Comparison of ENCODE assay signal across 17 cellular contexts in genomic region chr5:64532212-64532611, GRCh38. TPM values are rescaled to one million over a fixed set of nuclear protein-coding genes. Genes with fewer than 3 reads are reported as not detected.
DNase-seq lines count a peak whose midpoint lies in the region; ATAC-seq and TF ChIP-seq lines count a peak whose summit lies in the region.
"Had no signal": no experiment of that assay in that cellular context is flagged by ENCODE, and none has a peak within 500 bp of the region (broad histone marks: within the 10 kb centered on the region; RNA-seq: fewer than 3 reads in every experiment).

No MANE protein-coding gene starts in this region.

- no peak overlapping the region; the same call in 1 of the 2 replicates for H3K4me2 ChIP-seq in GM23338
- H3K4me2 ChIP-seq in PC-9, result no peak overlapping the region
- H3K4me2 ChIP-seq in mammary epithelial cell (ENCODE audit: insufficient read depth, low read depth, low read length), result no peak overlapping the region

- TF ChIP-seq CTCF in GM23338 (conservative IDR thresholded peaks at IDR 0.05; ENCODE audit: low read depth in 2 of 2) (no peak), PC-9 (conservative IDR thresholded peaks at IDR 0.05) (no peak), mammary epithelial cell (conservative IDR thresholded peaks at IDR 0.05 in 1 of 2, IDR thresholded peaks at IDR 0.05 in 1 of 2; ENCODE audit: extremely low read depth in 1 of 2, insufficient read depth in 1 of 2, low read depth in 1 of 2, low read length in 2 of 2) (no peak), testis (IDR thresholded peaks at IDR 0.05) (no peak)

- POLR2A ChIA-PET in PC-9 (lab: Charles Lee; ENCODE audit: unreplicated experiment), result no interaction called here

- in situ Hi-C loops in mammary epithelial cell (cut with MboI; ENCODE audit: low sequenced_read_pairs in 2 of 2), result no loop called here

- H3K4me1 Mint-ChIP-seq in GM23338, result peaks cover 8% of the 10 kb centered on the region

- no peaks in the 10 kb centered on the region for H3K9me3 Mint-ChIP-seq in GM23338

- H3K79me2 ChIP-seq in GM23338 (replicated peaks; ENCODE audit: insufficient read depth) (no peaks in the 10 kb centered on the region), PC-9 (ENCODE audit: low read depth) (no peaks in the 10 kb centered on the region), mammary epithelial cell (ENCODE audit: insufficient read depth, low read length) (no peaks in the 10 kb centered on the region)

- no peaks in the 10 kb centered on the region for H3K27me3 Mint-ChIP-seq in GM23338 (ENCODE audit: insufficient read depth, low read depth, poor library complexity)

- peak; percentile 71 for DNase-seq in DMS153 (lab: John Stamatoyannopoulos, UW)
- no peak for DNase-seq in GM23338 (ENCODE audit: low spot score)
- peak; percentile 49 for DNase-seq in NCI-H2029 treated with DMSO at 0.1 percent for 48 hours (lab: John Stamatoyannopoulos, UW)
- DNase-seq in PC-9, result no peak
- no peak for DNase-seq in mammary epithelial cell
- no peak for DNase-seq in testis
- DNase-seq in HK-2 (ENCODE audit: unreplicated experiment), result no peak
- DNase-seq in SJCRH30, result no peak
- DNase-seq: C1 segment of cervical spinal cord, DMS79 treated with DMSO at 0.1 percent for 48 hours, IMR-90, MV-4-11, NCI-H1694, NCI-H524 treated with DMSO at 0.1 percent for 48 hours, SHP77 had no signal

- no peaks in the 10 kb centered on the region for H3K27me3 ChIP-seq in GM23338 (ENCODE audit: insufficient read depth)
- no peaks in the 10 kb centered on the region; the same call in none of the 2 replicates for H3K27me3 ChIP-seq in PC-9 (ENCODE audit: insufficient read depth, low read depth)
- no peaks in the 10 kb centered on the region for H3K27me3 ChIP-seq in mammary epithelial cell (ENCODE audit: insufficient read depth, low read length)
- H3K27me3 ChIP-seq in testis, result no peaks in the 10 kb centered on the region
- 0 out of 2 replicates have a peak, but pooled peaks cover 2% of the 10 kb centered on the region for H3K27me3 ChIP-seq in SJCRH30

- dilution Hi-C loops in mammary epithelial cell (cut with HindIII; ENCODE audit: low sequenced_read_pairs), result no loop called here

- CTCF ChIA-PET in PC-9 (lab: Charles Lee), result no interaction called here
- CTCF ChIA-PET in mammary epithelial cell (lab: Charles Lee; ENCODE audit: low non-redundant PET), result no interaction called here

- H3K27ac Mint-ChIP-seq in GM23338, result no peak overlapping the region

- intact Hi-C loops in PC-9 (cut with micrococcal nuclease; ENCODE audit: unreplicated experiment), result loop anchor here (5.0 kb wide), 1 partner anchor 1675 kb away; no protein-coding TSS in a partner anchor
- intact Hi-C loops in mammary epithelial cell (cut with micrococcal nuclease), result no loop called here
- intact Hi-C loops in testis (cut with DNase I; ENCODE audit: low total_unique reads), result no loop called here

- no peak overlapping the region for H3K9ac ChIP-seq in mammary epithelial cell (ENCODE audit: insufficient read depth, low read length)

- H3K4me1 ChIP-seq in GM23338 (ENCODE audit: insufficient read depth) (peaks cover 18% of the 10 kb centered on the region), PC-9 (replicated peaks; ENCODE audit: insufficient read depth) (no peaks in the 10 kb centered on the region), mammary epithelial cell (ENCODE audit: insufficient read depth, low read length) (no peaks in the 10 kb centered on the region), testis (peaks cover 7% of the 10 kb centered on the region), SJCRH30 (no peaks in the 10 kb centered on the region)

- H3K27ac ChIP-seq in GM23338 (ENCODE audit: low read depth) (no peak overlapping the region), PC-9 (no peak overlapping the region), mammary epithelial cell (ENCODE audit: insufficient read depth, low read depth, low read length) (no peak overlapping the region), testis (no peak overlapping the region), SJCRH30 (no peak overlapping the region)

- no peaks in the 10 kb centered on the region for H3K36me3 ChIP-seq in GM23338 (ENCODE audit: insufficient read depth)
- no peaks in the 10 kb centered on the region for H3K36me3 ChIP-seq in PC-9 (ENCODE audit: low read depth)
- no peaks in the 10 kb centered on the region for H3K36me3 ChIP-seq in mammary epithelial cell (ENCODE audit: insufficient read depth, low read length)
- no peaks in the 10 kb centered on the region for H3K36me3 ChIP-seq in testis (ENCODE audit: low read depth, missing control alignments)
- no peaks in the 10 kb centered on the region for H3K36me3 ChIP-seq in SJCRH30

- TF ChIP-seq POLR2A in testis (IDR thresholded peaks at IDR 0.05), result no peak

- WGBS in mammary epithelial cell (ENCODE audit: low coverage, missing lambda C conversion rate), result 0% methylated on average over 2 of the region's 2 CpGs
- 33 to 39% methylated on average over 2 of the region's 2 CpGs for WGBS in testis, 2 donors

- BruUV-seq in PC-9 (replicated peaks; lab: Mats Ljungman, UMichigan) (no TSS peak), mammary epithelial cell (replicated peaks; lab: Mats Ljungman, UMichigan) (no TSS peak)

- no peaks in the 10 kb centered on the region for H3K36me3 Mint-ChIP-seq in GM23338 (ENCODE audit: low read depth)

- no peak overlapping the region for H3K4me3 Mint-ChIP-seq in GM23338

- H4K20me1 ChIP-seq in GM23338 (replicated peaks; ENCODE audit: insufficient read depth) (no peaks in the 10 kb centered on the region), PC-9 (ENCODE audit: insufficient read depth) (no peaks in the 10 kb centered on the region; the same call in 1 of the 2 replicates), mammary epithelial cell (ENCODE audit: insufficient read depth, low read length) (no peaks in the 10 kb centered on the region)

- H3K4me3 ChIP-seq in GM23338 (no peak overlapping the region), PC-9 (no peak overlapping the region), mammary epithelial cell (replicated peaks in 1 of 3; ENCODE audit: insufficient read depth in 1 of 3, low read depth in 2 of 3, low read length in 3 of 3) (no peak overlapping the region), testis (no peak overlapping the region), SJCRH30 (no peak overlapping the region)

- H3K9me2 ChIP-seq in GM23338 (ENCODE audit: insufficient read depth), result 0 out of 2 replicates have a peak, but pooled peaks cover 3% of the 10 kb centered on the region
- H3K9me2 ChIP-seq in PC-9 (ENCODE audit: insufficient read depth), result no peaks in the 10 kb centered on the region

- H3F3A ChIP-seq in GM23338 (replicated peaks; ENCODE audit: low read depth), result no peaks in the 10 kb centered on the region
- no peaks in the 10 kb centered on the region for H3F3A ChIP-seq in PC-9 (ENCODE audit: insufficient read depth, low read depth)

- H2AFZ ChIP-seq in GM23338, result no peak overlapping the region
- H2AFZ ChIP-seq in PC-9, result peak overlapping the region; percentile 33; the same call in 1 of the 2 replicates
- no peak overlapping the region for H2AFZ ChIP-seq in mammary epithelial cell (ENCODE audit: low read depth, low read length)

- ATAC-seq in GM23338, result peak; percentile 46

- H3K9me3 ChIP-seq in PC-9 (ENCODE audit: insufficient read depth, low read depth) (no peaks in the 10 kb centered on the region), mammary epithelial cell (replicated peaks; ENCODE audit: insufficient read depth, low read length) (no peaks in the 10 kb centered on the region), testis (no peaks in the 10 kb centered on the region), SJCRH30 (replicated peaks) (no peaks in the 10 kb centered on the region)

RNA-seq across cellular contexts. Expression of gene RGS7BP, which starts 26.4 kb away (rescaled TPM):
- 4.5 and 5.4 TPM in 2 replicates for total RNA-seq in GM23338 (2014; rRNA removed; shearing (Covaris generic))
- polyA plus RNA-seq in GM23338 (2016; fragmentation: Nextera tagmentation; extraction: Ambion mirVana) (3.3 TPM in 2 replicates), mammary epithelial cell (not detected), testis (ENCODE audit: insufficient read depth, low read depth, low replicate concordance) (0.63 TPM)
- total RNA-seq in PC-9 (2021) (not detected in 2 replicates), mammary epithelial cell (not detected), testis (1 to 10 TPM; 3.1 to 7.8 TPM)
- not detected for polyA minus RNA-seq in mammary epithelial cell
- total RNA-seq in SJCRH30 (2014; rRNA removed; shearing (Covaris generic)), result not detected in 2 replicates
- total RNA-seq: IMR-90; LHCN-M2; T-helper 2 cell treated with Interferon-gamma antibody and Interleukin-4, amounts not matched to agents 100 ng/mL and 5 ng/mL, for 36 hours had no signal
- polyA plus RNA-seq: IMR-90 had no signal

Comparison
In these comparisons a context has a peak if more than half of its experiments do, and no peak if none do; other contexts are left out.
1. DNase-seq: peak in DMS153 (single experiment) and NCI-H2029 treated with DMSO at 0.1 percent for 48 hours (single experiment); none in GM23338 (single experiment), PC-9 (0 of 2), mammary epithelial cell (single experiment), testis (single experiment), HK-2 (single experiment) and SJCRH30 (0 of 2).